In the genomic region with DNA sequence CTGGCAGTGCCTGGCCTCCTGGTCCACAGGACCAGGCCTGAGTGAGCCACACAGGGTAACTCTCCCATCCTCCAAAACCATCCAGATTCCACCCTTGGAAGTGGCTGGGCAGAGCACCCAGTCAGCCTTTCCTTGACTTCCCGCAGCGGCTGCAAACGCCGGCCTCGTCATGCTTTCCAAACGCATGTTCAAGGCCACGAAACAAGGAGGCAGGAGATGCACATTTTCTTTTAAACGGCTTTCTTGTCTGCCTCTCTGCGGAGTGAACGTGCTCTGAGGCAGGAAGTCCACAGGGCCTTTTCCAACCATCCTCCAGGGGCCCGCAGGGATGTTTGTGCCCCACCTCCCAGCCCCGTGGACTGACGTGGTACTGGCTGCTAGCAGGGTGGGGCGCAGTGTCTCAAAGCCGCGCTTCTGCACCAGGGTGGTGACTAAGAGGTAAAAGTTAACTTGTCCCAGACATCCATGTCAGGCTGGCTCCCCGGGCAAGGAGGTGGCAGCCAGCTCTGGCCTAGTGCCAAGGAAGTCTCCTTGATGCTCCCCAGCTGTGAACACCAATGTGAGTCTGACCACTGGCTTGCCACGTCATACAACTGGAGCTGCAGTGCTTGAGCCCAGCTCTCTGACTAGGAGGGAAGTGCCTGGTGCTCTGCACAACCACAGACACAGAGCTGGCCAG, we compare ENCODE assay signal across 1 cellular context.
TF ChIP-seq lines count a peak whose summit lies in the region.

No MANE protein-coding gene starts in this region.

TF ChIP-seq in SK-N-SH, 30 proteins besides CTCF, POLR2A, EP300 and RAD21 (continued from another document):
- TF ChIP-seq, protein P1, sequence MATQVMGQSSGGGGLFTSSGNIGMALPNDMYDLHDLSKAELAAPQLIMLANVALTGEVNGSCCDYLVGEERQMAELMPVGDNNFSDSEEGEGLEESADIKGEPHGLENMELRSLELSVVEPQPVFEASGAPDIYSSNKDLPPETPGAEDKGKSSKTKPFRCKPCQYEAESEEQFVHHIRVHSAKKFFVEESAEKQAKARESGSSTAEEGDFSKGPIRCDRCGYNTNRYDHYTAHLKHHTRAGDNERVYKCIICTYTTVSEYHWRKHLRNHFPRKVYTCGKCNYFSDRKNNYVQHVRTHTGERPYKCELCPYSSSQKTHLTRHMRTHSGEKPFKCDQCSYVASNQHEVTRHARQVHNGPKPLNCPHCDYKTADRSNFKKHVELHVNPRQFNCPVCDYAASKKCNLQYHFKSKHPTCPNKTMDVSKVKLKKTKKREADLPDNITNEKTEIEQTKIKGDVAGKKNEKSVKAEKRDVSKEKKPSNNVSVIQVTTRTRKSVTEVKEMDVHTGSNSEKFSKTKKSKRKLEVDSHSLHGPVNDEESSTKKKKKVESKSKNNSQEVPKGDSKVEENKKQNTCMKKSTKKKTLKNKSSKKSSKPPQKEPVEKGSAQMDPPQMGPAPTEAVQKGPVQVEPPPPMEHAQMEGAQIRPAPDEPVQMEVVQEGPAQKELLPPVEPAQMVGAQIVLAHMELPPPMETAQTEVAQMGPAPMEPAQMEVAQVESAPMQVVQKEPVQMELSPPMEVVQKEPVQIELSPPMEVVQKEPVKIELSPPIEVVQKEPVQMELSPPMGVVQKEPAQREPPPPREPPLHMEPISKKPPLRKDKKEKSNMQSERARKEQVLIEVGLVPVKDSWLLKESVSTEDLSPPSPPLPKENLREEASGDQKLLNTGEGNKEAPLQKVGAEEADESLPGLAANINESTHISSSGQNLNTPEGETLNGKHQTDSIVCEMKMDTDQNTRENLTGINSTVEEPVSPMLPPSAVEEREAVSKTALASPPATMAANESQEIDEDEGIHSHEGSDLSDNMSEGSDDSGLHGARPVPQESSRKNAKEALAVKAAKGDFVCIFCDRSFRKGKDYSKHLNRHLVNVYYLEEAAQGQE (IDR thresholded peaks at IDR 0.05; ENCODE audit: low read depth, low read length) = no peak
- TF ChIP-seq NRF1 (IDR thresholded peaks at IDR 0.05; ENCODE audit: low read depth, low read length) = no peak
- TF ChIP-seq RFX5 (IDR thresholded peaks at IDR 0.05; ENCODE audit: low read length) = no peak
- TF ChIP-seq, protein P2, sequence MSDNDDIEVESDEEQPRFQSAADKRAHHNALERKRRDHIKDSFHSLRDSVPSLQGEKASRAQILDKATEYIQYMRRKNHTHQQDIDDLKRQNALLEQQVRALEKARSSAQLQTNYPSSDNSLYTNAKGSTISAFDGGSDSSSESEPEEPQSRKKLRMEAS (IDR thresholded peaks at IDR 0.05; ENCODE audit: low read depth) = peak; percentile 68
- TF ChIP-seq, protein P3, sequence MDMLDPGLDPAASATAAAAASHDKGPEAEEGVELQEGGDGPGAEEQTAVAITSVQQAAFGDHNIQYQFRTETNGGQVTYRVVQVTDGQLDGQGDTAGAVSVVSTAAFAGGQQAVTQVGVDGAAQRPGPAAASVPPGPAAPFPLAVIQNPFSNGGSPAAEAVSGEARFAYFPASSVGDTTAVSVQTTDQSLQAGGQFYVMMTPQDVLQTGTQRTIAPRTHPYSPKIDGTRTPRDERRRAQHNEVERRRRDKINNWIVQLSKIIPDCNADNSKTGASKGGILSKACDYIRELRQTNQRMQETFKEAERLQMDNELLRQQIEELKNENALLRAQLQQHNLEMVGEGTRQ (IDR thresholded peaks at IDR 0.05; ENCODE audit: borderline replicate concordance, low read depth, low read length) = no peak
- TF ChIP-seq TEAD4 (IDR thresholded peaks at IDR 0.05; ENCODE audit: borderline replicate concordance, insufficient read depth) = 0 out of 2 replicates have a peak, but pooled peaks have one; percentile 45
- TF ChIP-seq EZH2phosphoT487 (IDR thresholded peaks at IDR 0.05; ENCODE audit: borderline replicate concordance, low read depth) = no peak
- TF ChIP-seq, protein P4, sequence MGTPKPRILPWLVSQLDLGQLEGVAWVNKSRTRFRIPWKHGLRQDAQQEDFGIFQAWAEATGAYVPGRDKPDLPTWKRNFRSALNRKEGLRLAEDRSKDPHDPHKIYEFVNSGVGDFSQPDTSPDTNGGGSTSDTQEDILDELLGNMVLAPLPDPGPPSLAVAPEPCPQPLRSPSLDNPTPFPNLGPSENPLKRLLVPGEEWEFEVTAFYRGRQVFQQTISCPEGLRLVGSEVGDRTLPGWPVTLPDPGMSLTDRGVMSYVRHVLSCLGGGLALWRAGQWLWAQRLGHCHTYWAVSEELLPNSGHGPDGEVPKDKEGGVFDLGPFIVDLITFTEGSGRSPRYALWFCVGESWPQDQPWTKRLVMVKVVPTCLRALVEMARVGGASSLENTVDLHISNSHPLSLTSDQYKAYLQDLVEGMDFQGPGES (IDR thresholded peaks at IDR 0.05; ENCODE audit: low read depth, low read length) = no peak
- no peak for TF ChIP-seq GATA2 (CRISPR knock-in tag; IDR thresholded peaks at IDR 0.05)
- TF ChIP-seq TCF12 (IDR thresholded peaks at IDR 0.05) = peak; percentile 96
- peak; percentile 61; the same call in 1 of the 2 replicates for TF ChIP-seq POLR2AphosphoS5 (IDR thresholded peaks at IDR 0.05; ENCODE audit: low read depth, low read length)
- TF ChIP-seq MEF2A (IDR thresholded peaks at IDR 0.05; ENCODE audit: borderline replicate concordance, low read depth) = peak; percentile 31; the same call in 1 of the 2 replicates
- no peak for TF ChIP-seq FOXM1 (IDR thresholded peaks at IDR 0.05; ENCODE audit: low read depth)
- peak; percentile 70; the same call in 1 of the 2 replicates for TF ChIP-seq FOSL2 (IDR thresholded peaks at IDR 0.05; ENCODE audit: borderline replicate concordance, low read depth)
- peak; percentile 67; the same call in 1 of the 2 replicates for TF ChIP-seq RXRA (IDR thresholded peaks at IDR 0.05; ENCODE audit: borderline replicate concordance, low read depth)
- TF ChIP-seq, protein P5, sequence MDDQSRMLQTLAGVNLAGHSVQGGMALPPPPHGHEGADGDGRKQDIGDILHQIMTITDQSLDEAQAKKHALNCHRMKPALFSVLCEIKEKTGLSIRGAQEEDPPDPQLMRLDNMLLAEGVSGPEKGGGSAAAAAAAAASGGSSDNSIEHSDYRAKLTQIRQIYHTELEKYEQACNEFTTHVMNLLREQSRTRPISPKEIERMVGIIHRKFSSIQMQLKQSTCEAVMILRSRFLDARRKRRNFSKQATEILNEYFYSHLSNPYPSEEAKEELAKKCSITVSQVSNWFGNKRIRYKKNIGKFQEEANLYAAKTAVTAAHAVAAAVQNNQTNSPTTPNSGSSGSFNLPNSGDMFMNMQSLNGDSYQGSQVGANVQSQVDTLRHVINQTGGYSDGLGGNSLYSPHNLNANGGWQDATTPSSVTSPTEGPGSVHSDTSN (IDR thresholded peaks at IDR 0.05) = peak; percentile 87
- TF ChIP-seq YY1 (IDR thresholded peaks at IDR 0.05; ENCODE audit: low read depth) = 0 out of 2 replicates have a peak, but pooled peaks have one; percentile 36
- peak; percentile 97 for TF ChIP-seq NFIC (IDR thresholded peaks at IDR 0.05; ENCODE audit: borderline replicate concordance)
- TF ChIP-seq GABPA (IDR thresholded peaks at IDR 0.05; ENCODE audit: low read depth) = no peak
- TF ChIP-seq, protein P6, sequence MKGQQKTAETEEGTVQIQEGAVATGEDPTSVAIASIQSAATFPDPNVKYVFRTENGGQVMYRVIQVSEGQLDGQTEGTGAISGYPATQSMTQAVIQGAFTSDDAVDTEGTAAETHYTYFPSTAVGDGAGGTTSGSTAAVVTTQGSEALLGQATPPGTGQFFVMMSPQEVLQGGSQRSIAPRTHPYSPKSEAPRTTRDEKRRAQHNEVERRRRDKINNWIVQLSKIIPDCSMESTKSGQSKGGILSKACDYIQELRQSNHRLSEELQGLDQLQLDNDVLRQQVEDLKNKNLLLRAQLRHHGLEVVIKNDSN (IDR thresholded peaks at IDR 0.05; ENCODE audit: borderline replicate concordance, low read depth) = no peak
- TF ChIP-seq ELF1 (IDR thresholded peaks at IDR 0.05) = no peak; the same call in 1 of the 2 replicates
